Comparison of ENCODE assay signal across 2 cellular contexts in the genomic region with DNA sequence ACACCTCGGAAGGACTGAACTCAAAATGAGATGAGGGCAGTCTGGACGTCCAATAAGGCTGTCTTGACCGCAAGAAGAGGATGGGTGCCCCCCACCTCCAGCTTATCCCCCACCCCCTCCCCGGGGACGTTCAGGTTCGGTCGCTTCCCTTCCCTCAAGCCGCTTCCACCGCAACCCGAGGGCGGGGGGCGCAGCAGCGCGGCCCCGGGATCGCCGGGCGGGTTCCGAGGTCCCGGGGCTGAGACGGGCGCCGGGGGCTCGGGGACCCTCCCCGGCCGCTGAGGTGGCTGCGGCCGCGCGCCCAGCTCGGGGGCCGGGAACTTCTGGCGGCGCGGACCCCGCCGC.
TF ChIP-seq lines count a peak whose summit lies in the region.

No MANE protein-coding gene starts in this region.

TF ChIP-seq in endothelial cell of umbilical vein, 7 proteins besides CTCF, POLR2A, EP300 and RAD21 (continued from another document):
- TF ChIP-seq, protein P1, sequence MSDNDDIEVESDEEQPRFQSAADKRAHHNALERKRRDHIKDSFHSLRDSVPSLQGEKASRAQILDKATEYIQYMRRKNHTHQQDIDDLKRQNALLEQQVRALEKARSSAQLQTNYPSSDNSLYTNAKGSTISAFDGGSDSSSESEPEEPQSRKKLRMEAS (IDR thresholded peaks at IDR 0.05; ENCODE audit: insufficient read depth, insufficient read length): no peak
- TF ChIP-seq FOS (IDR thresholded peaks at IDR 0.05; ENCODE audit: borderline replicate concordance, insufficient read depth, low read length): no peak
- no peak for TF ChIP-seq MYC (IDR thresholded peaks at IDR 0.05; ENCODE audit: low read depth, low read length)

TF ChIP-seq in neural cell, 6 proteins besides CTCF, POLR2A, EP300 and RAD21 (continued from another document):
- TF ChIP-seq REST (IDR thresholded peaks at IDR 0.05; ENCODE audit: borderline replicate concordance) (no peak), POLR2AphosphoS5 (IDR thresholded peaks at IDR 0.05) (no peak), TAF1 (IDR thresholded peaks at IDR 0.05; ENCODE audit: low read depth) (no peak)
